In the genomic region with DNA sequence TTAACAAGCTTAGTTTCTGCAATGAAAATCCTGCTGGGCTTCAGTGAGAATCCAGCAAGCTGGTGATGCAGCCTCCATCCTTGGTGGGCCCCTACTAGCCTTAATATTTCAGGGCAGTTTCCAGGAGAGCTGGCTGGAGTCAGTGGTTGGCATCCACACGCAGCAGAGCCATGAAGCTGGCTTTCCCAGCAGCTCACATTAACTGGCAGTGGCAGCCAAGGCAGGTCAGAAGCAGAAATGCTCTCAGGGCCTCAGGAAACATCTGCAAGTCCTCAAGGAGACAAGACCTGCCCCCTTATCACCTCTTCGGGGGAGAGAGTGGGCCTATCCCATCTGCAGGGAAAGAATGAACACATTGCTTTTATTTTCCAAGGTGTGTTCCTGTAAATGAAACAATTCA, we compare ENCODE assay signal across 14 cellular contexts. TPM values are rescaled to one million over a fixed set of nuclear protein-coding genes. Genes with fewer than 3 reads are reported as not detected.
A peak's percentile ranks its signal among the peaks of the same experiment; 100 is the strongest.
DNase-seq lines count a peak whose midpoint lies in the region; ATAC-seq and TF ChIP-seq lines count a peak whose summit lies in the region.
"Had no signal": no experiment of that assay in that cellular context is flagged by ENCODE, and none has a peak within 500 bp of the region (broad histone marks: within the 10 kb centered on the region; RNA-seq: fewer than 3 reads in every experiment).

No MANE protein-coding gene starts in this region.

- H3K4me1 Mint-ChIP-seq in activated T-helper 17 cell treated with anti-CD3 and anti-CD28 coated beads, Interleukin-2, amount 50 U/mL, for 72 hours = no peaks in the 10 kb centered on the region
- peaks cover 13% of the 10 kb centered on the region for H3K4me1 Mint-ChIP-seq in type B pancreatic cell (ENCODE audit: unreplicated experiment)
- H3K4me1 Mint-ChIP-seq: immature natural killer cell had no signal

- H3K27ac Mint-ChIP-seq in activated T-helper 17 cell treated with anti-CD3 and anti-CD28 coated beads, Interleukin-2, amount 50 U/mL, for 72 hours = peak overlapping the region; percentile 19
- no peak overlapping the region for H3K27ac Mint-ChIP-seq in type B pancreatic cell
- H3K27ac Mint-ChIP-seq: activated naive CD8-positive, alpha-beta T cell treated with anti-CD3 and anti-CD28 coated beads, Interleukin-2, amount 10 ng/mL, durations not matched to agents 7 days and 5 days had no signal

- intact Hi-C loops in left ventricle myocardium superior (cut with micrococcal nuclease) = no loop called here

- no peaks in the 10 kb centered on the region for H3K27me3 Mint-ChIP-seq in activated T-helper 17 cell treated with anti-CD3 and anti-CD28 coated beads, Interleukin-2, amount 50 U/mL, for 72 hours
- no peaks in the 10 kb centered on the region for H3K27me3 Mint-ChIP-seq in type B pancreatic cell
- H3K27me3 Mint-ChIP-seq: activated naive CD8-positive, alpha-beta T cell treated with anti-CD3 and anti-CD28 coated beads, Interleukin-2, amount 10 ng/mL, durations not matched to agents 7 days and 5 days had no signal

- H3K27ac ChIP-seq in thoracic aorta = peak overlapping the region; percentile 58 to 66
- H3K27ac ChIP-seq: SJCRH30, VCaP had no signal

- no peak overlapping the region for H3K4me3 Mint-ChIP-seq in activated T-helper 17 cell treated with anti-CD3 and anti-CD28 coated beads, Interleukin-2, amount 50 U/mL, for 72 hours
- no peak overlapping the region for H3K4me3 Mint-ChIP-seq in type B pancreatic cell
- H3K4me3 Mint-ChIP-seq: activated naive CD8-positive, alpha-beta T cell treated with anti-CD3 and anti-CD28 coated beads, Interleukin-2, amount 10 ng/mL, durations not matched to agents 7 days and 5 days; immature natural killer cell had no signal

- in situ Hi-C loops in KBM-7 (cut with MboI; ENCODE audit: low pct_unique_long_range_greater_than_20kb, low sequenced_read_pairs) = no loop called here

- peaks cover 40 to 62% of the 10 kb centered on the region in 2 donors for H3K4me1 ChIP-seq in thoracic aorta (ENCODE audit: control insufficient read depth in 1 of 2, low read depth in 2 of 2)

- ATAC-seq in activated T-helper 17 cell treated with anti-CD3 and anti-CD28 coated beads, Interleukin-2, amount 50 U/mL, for 72 hours (replicated peaks) = no peak
- ATAC-seq in left ventricle myocardium superior (peak; percentile 7), thoracic aorta (ENCODE audit: insufficient number of reproducible peaks, low FRiP score, low read depth) (no peak)
- ATAC-seq: stimulated activated naive CD8-positive, alpha-beta T cell treated with anti-CD3 and anti-CD28 coated beads, Interleukin-15, Interleukin-2, amounts not matched to agents 100 U/mL and 50 U/mL, for 24 hours had no signal

- TF ChIP-seq CTCF in thoracic aorta (IDR thresholded peaks at IDR 0.05) (no peak), type B pancreatic cell (conservative IDR thresholded peaks at IDR 0.05) (no peak)

- H3K9me3 Mint-ChIP-seq in activated T-helper 17 cell treated with anti-CD3 and anti-CD28 coated beads, Interleukin-2, amount 50 U/mL, for 72 hours = no peaks in the 10 kb centered on the region
- H3K9me3 Mint-ChIP-seq in type B pancreatic cell = no peaks in the 10 kb centered on the region
- H3K9me3 Mint-ChIP-seq: activated naive CD8-positive, alpha-beta T cell treated with anti-CD3 and anti-CD28 coated beads, Interleukin-2, amount 10 ng/mL, durations not matched to agents 7 days and 5 days; immature natural killer cell had no signal

- no peaks in the 10 kb centered on the region for H3K9me3 ChIP-seq in thoracic aorta
- H3K9me3 ChIP-seq: SJCRH30 had no signal

- H3K36me3 ChIP-seq in thoracic aorta = no peaks in the 10 kb centered on the region
- H3K36me3 ChIP-seq: SJCRH30 had no signal

- no peaks in the 10 kb centered on the region for H3K36me3 Mint-ChIP-seq in activated T-helper 17 cell treated with anti-CD3 and anti-CD28 coated beads, Interleukin-2, amount 50 U/mL, for 72 hours (ENCODE audit: low read depth)
- H3K36me3 Mint-ChIP-seq in type B pancreatic cell = no peaks in the 10 kb centered on the region
- H3K36me3 Mint-ChIP-seq: activated naive CD8-positive, alpha-beta T cell treated with anti-CD3 and anti-CD28 coated beads, Interleukin-2, amount 10 ng/mL, durations not matched to agents 7 days and 5 days; immature natural killer cell had no signal

- no peaks in the 10 kb centered on the region for H3K27me3 ChIP-seq in thoracic aorta (replicated peaks; ENCODE audit: insufficient read depth)
- H3K27me3 ChIP-seq: SJCRH30 had no signal

- DNase-seq in KBM-7 = peak; percentile 47
- DNase-seq in left ventricle myocardium superior = peak; percentile 42
- no peak for DNase-seq in thoracic aorta (ENCODE audit: low spot score)
- no peak for DNase-seq in cerebellar cortex (ENCODE audit: low spot score)
- DNase-seq in type B pancreatic cell (ENCODE audit: extremely low spot score, unreplicated experiment) = no peak
- no peak for DNase-seq in NK-92 treated with Interleukin-12 subunit alpha and Interleukin-12 subunit beta, amount 100 ng/mL, for 24 hours (lab: John Stamatoyannopoulos, UW)
- DNase-seq: activated CD8-positive, alpha-beta memory T cell treated with anti-CD3 and anti-CD28 coated beads, Interleukin-2, amount 50 U/mL, for 48 hours; activated naive CD8-positive, alpha-beta T cell treated with anti-CD3 and anti-CD28 coated beads, Interleukin-2, amount 10 ng/mL, durations not matched to agents 7 days and 5 days; immature natural killer cell; NCI-H1417 treated with DMSO at 0.1 percent for 48 hours; SJCRH30; stimulated activated naive CD8-positive, alpha-beta T cell treated with anti-CD3 and anti-CD28 coated beads, Interleukin-15, Interleukin-2, amounts not matched to agents 100 U/mL and 50 U/mL, for 24 hours had no signal

- H3K4me3 ChIP-seq in thoracic aorta = no peak overlapping the region
- H3K4me3 ChIP-seq: SJCRH30 had no signal

RNA-seq across cellular contexts. Expression of gene MEGF9, which starts 20.7 kb away (rescaled TPM):
- 1 to 10 TPM; 3.3 to 4.1 TPM for total RNA-seq in activated T-helper 17 cell treated with anti-CD3 and anti-CD28 coated beads, Interleukin-2, amount 50 U/mL, for 72 hours
- total RNA-seq in left ventricle myocardium superior = 32.8 TPM
- total RNA-seq in thoracic aorta = 10 to 100 TPM; 19.2 to 27.3 TPM
- 14.7 and 17.4 TPM in 2 replicates for total RNA-seq in type B pancreatic cell (ENCODE audit: low replicate concordance)

RNA-seq across cellular contexts. Expression of gene FBXW2, which starts 58.2 kb away (rescaled TPM):
- 10 to 100 TPM; 50.4 to 87.8 TPM for total RNA-seq in activated T-helper 17 cell treated with anti-CD3 and anti-CD28 coated beads, Interleukin-2, amount 50 U/mL, for 72 hours
- total RNA-seq in left ventricle myocardium superior = 46.8 TPM
- 10 to 100 TPM; 41.7 to 79.7 TPM for total RNA-seq in thoracic aorta
- total RNA-seq in type B pancreatic cell (ENCODE audit: low replicate concordance) = 67.7 and 68.2 TPM in 2 replicates

Comparison
In these comparisons a context has a peak if more than half of its experiments do, and no peak if none do; other contexts are left out.
1. DNase-seq: peak in KBM-7 (single experiment) and left ventricle myocardium superior (single experiment); none in thoracic aorta (single experiment), cerebellar cortex (single experiment), type B pancreatic cell (single experiment) and NK-92 treated with Interleukin-12 subunit alpha and Interleukin-12 subunit beta, amount 100 ng/mL, for 24 hours (single experiment).